Comparison of ENCODE assay signal across 21 cellular contexts in genomic region chr6:167400482-167401138, GRCh38.
DNase-seq lines count a peak whose midpoint lies in the region; ATAC-seq, FAIRE-seq and TF ChIP-seq lines count a peak whose summit lies in the region.
"Had no signal": no experiment of that assay in that cellular context is flagged by ENCODE, and none has a peak within 500 bp of the region (broad histone marks: within the 10 kb centered on the region; RNA-seq: fewer than 3 reads in every experiment).

No MANE protein-coding gene starts in this region.

- no peak overlapping the region for H3K9ac ChIP-seq in H1 (replicated peaks in 1 of 4; ENCODE audit: extremely low read depth in 1 of 4, low read depth in 3 of 4, low read length in 3 of 4)
- no peak overlapping the region for H3K9ac ChIP-seq in kidney (ENCODE audit: low read length in 2 of 2)
- H3K9ac ChIP-seq: BLaER1, GM23248, KMS-11 had no signal

- no peak for TF ChIP-seq POLR2A in H1 (IDR thresholded peaks at IDR 0.05; ENCODE audit: control extremely low read depth in 1 of 2, low read depth in 2 of 2, low read length in 2 of 2)

- no peaks in the 10 kb centered on the region for H3K4me1 ChIP-seq in left ventricle myocardium inferior
- peaks cover 0 to 8% (median 0%) of the 10 kb centered on the region in 4 experiments; a peak in 3 of 7 replicates for H3K4me1 ChIP-seq in H1 (replicated peaks in 1 of 4; ENCODE audit: control insufficient read depth in 3 of 4, insufficient read depth in 4 of 4, low read length in 3 of 4)
- H3K4me1 ChIP-seq in kidney (ENCODE audit: control insufficient read depth in 1 of 2, insufficient read depth in 1 of 2, low read depth in 1 of 2, low read length in 2 of 2): no peaks in the 10 kb centered on the region
- H3K4me1 ChIP-seq: BLaER1 had no signal

- no peak overlapping the region for H3K18ac ChIP-seq in H1 (ENCODE audit: extremely low read depth, low read length)

- intact Hi-C loops in Right ventricle myocardium inferior (cut with DNase I) (no loop called here), left ventricle myocardium inferior (cut with micrococcal nuclease) (no loop called here), kidney (cut with DNase I) (no loop called here)

- H3K14ac ChIP-seq in H1 (ENCODE audit: insufficient read length): no peak overlapping the region

- H3K79me2 ChIP-seq in H1 (ENCODE audit: control insufficient read depth in 1 of 2, insufficient read depth in 2 of 2, low read length in 2 of 2): no peaks in the 10 kb centered on the region

- H3K23ac ChIP-seq in H1 (ENCODE audit: insufficient read length): no peak overlapping the region

- no peaks in the 10 kb centered on the region for H3K23me2 ChIP-seq in H1 (ENCODE audit: low read depth, low read length)

- 0 out of 2 replicates have a peak overlapping the region, but pooled peaks have one; percentile 3 for H4K8ac ChIP-seq in H1 (ENCODE audit: extremely low read depth, insufficient read depth, low read length)

- ATAC-seq in Right ventricle myocardium inferior (no peak), GM18511 (IDR thresholded peaks at IDR 0.05; ENCODE audit: unreplicated experiment) (no peak)

- H3K4me3 ChIP-seq in left ventricle myocardium inferior: no peak overlapping the region
- H3K4me3 ChIP-seq in H1 (ENCODE audit: extremely low read depth in 1 of 4, insufficient read depth in 2 of 4, low read depth in 3 of 4, low read length in 4 of 4): no peak overlapping the region
- no peak overlapping the region for H3K4me3 ChIP-seq in kidney (ENCODE audit: low read length in 2 of 2)
- H3K4me3 ChIP-seq: BLaER1, GM23248, SK-N-MC had no signal

- H3K4me2 ChIP-seq in H1 (ENCODE audit: insufficient read depth in 1 of 2, low read depth in 2 of 2, low read length in 2 of 2): no peak overlapping the region
- H3K4me2 ChIP-seq: BLaER1, KMS-11 had no signal

- no peak overlapping the region for H3K56ac ChIP-seq in H1 (replicated peaks; ENCODE audit: insufficient read length, low read depth, low read length)

- H2AK5ac ChIP-seq in H1 (ENCODE audit: low read depth, low read length): no peak overlapping the region

- H2BK20ac ChIP-seq in H1 (ENCODE audit: low read length): no peak overlapping the region

- H3K4ac ChIP-seq in H1 (replicated peaks; ENCODE audit: insufficient read length, low read depth, low read length): no peak overlapping the region

- CTCF ChIA-PET in H1 (lab: Charles Lee; ENCODE audit: partially characterized antibody): no interaction called here

- no peak for FAIRE-seq in H1 (lab: Jason Lieb, UNC)
- no peak for FAIRE-seq in kidney (lab: Jason Lieb, UNC)
- FAIRE-seq: GM18507 had no signal

- DNase-seq in Right ventricle myocardium inferior (ENCODE audit: missing footprints) (peak; percentile 35), left ventricle myocardium inferior (no peak), H1 (ENCODE audit: low read depth in 1 of 2, low spot score in 2 of 2) (no peak), kidney (peak; percentile 42), GM20000 (ENCODE audit: low spot score) (no peak), RPMI8226 (no peak)
- DNase-seq: CD4-positive, CD25-positive, alpha-beta regulatory T cell; DND-41; GM23248; IMR-90; MM.1S; NCI-H1694 treated with DMSO at 0.1 percent for 48 hours; NCI-H2081; NCI-H2171; NCI-H226; SIG-M5 had no signal

- no peaks in the 10 kb centered on the region for H4K20me1 ChIP-seq in H1 (replicated peaks in 1 of 2; ENCODE audit: control insufficient read depth in 1 of 2, insufficient read depth in 2 of 2, low read length in 2 of 2)
- H4K20me1 ChIP-seq: BLaER1 had no signal

- POLR2A ChIA-PET in H1 (lab: Charles Lee; ENCODE audit: partially characterized antibody): no interaction called here

- H2BK120ac ChIP-seq in H1 (replicated peaks; ENCODE audit: low read depth, low read length): no peak overlapping the region

- WGBS in H1 (ENCODE audit: extremely low coverage in 1 of 2, insufficient coverage in 1 of 2, insufficient read length in 1 of 2, insufficient replicate concordance in 2 of 2, low coverage in 1 of 2, low lambda C conversion rate in 2 of 2, missing lambda C conversion rate in 1 of 2), 2 experiments: 93% methylated on average over 18 of the region's 18 CpGs; no CpG with 5 or more reads in 1 of the 2 experiments

- H4K91ac ChIP-seq in H1 (replicated peaks; ENCODE audit: insufficient read length, low read length): no peak overlapping the region

- no peak overlapping the region for H4K5ac ChIP-seq in H1 (ENCODE audit: insufficient read length, low read depth, low read length)

- 0 out of 2 replicates have a peak overlapping the region, but pooled peaks have one; percentile 17 for H2BK12ac ChIP-seq in H1 (ENCODE audit: low read depth, low read length)

- no peak for TF ChIP-seq CTCF in left ventricle myocardium inferior (IDR thresholded peaks at IDR 0.05; ENCODE audit: borderline replicate concordance)
- no peak for TF ChIP-seq CTCF in H1 (IDR thresholded peaks at IDR 0.05; ENCODE audit: control extremely low read depth in 1 of 3, insufficient read depth in 1 of 3, low read depth in 1 of 3, low read length in 3 of 3)
- TF ChIP-seq CTCF in kidney (IDR thresholded peaks at IDR 0.05; ENCODE audit: borderline replicate concordance, extremely low read depth, insufficient read depth): no peak
- TF ChIP-seq CTCF in GM20000 (IDR thresholded peaks at IDR 0.05; ENCODE audit: extremely low read depth, missing control alignments): no peak

- H3K27me3 ChIP-seq in left ventricle myocardium inferior (ENCODE audit: low read depth): peaks cover 19% of the 10 kb centered on the region
- H3K27me3 ChIP-seq in H1 (replicated peaks in 1 of 4; ENCODE audit: control insufficient read depth in 3 of 4, extremely low read depth in 1 of 4, insufficient read depth in 3 of 4, low read length in 3 of 4): no peaks in the 10 kb centered on the region
- H3K27me3 ChIP-seq: BLaER1 had no signal

- H2AFZ ChIP-seq in H1 (ENCODE audit: low read length): no peak overlapping the region
- H2AFZ ChIP-seq: GM23248 had no signal

- TF ChIP-seq EP300 in H1 (IDR thresholded peaks at IDR 0.05; ENCODE audit: borderline replicate concordance in 1 of 2, low read depth in 2 of 2, low read length in 2 of 2): no peak

- H3K9me3 ChIP-seq in left ventricle myocardium inferior (replicated peaks) (no peaks in the 10 kb centered on the region), H1 (ENCODE audit: insufficient read depth in 2 of 2, low read depth in 1 of 2, low read length in 1 of 2) (no peaks in the 10 kb centered on the region), kidney (ENCODE audit: control insufficient read depth in 1 of 2, low read length in 2 of 2) (no peaks in the 10 kb centered on the region)
- H3K9me3 ChIP-seq: BLaER1 had no signal

- TF ChIP-seq RAD21 in H1 (IDR thresholded peaks at IDR 0.05 in 1 of 2, conservative IDR thresholded peaks at IDR 0.05 in 1 of 2; ENCODE audit: low read depth in 2 of 2, low read length in 2 of 2): no peak

- H3K79me1 ChIP-seq in H1 (ENCODE audit: low read depth, low read length): no peaks in the 10 kb centered on the region

- H3K27ac ChIP-seq in left ventricle myocardium inferior (replicated peaks) (no peak overlapping the region), H1 (ENCODE audit: low read depth, low read length) (no peak overlapping the region), kidney (ENCODE audit: low read depth in 2 of 2, low read length in 2 of 2) (no peak overlapping the region)
- H3K27ac ChIP-seq: BLaER1, GM23248, KMS-11, SK-N-MC had no signal

- H3K36me3 ChIP-seq in left ventricle myocardium inferior: no peaks in the 10 kb centered on the region
- H3K36me3 ChIP-seq in H1 (ENCODE audit: control insufficient read depth in 2 of 4, insufficient read depth in 4 of 4, low read length in 3 of 4): no peaks in the 10 kb centered on the region
- H3K36me3 ChIP-seq in kidney (ENCODE audit: control insufficient read depth in 1 of 2, insufficient read depth in 2 of 2, low read length in 2 of 2): no peaks in the 10 kb centered on the region
- H3K36me3 ChIP-seq: BLaER1 had no signal

- H2BK15ac ChIP-seq in H1 (ENCODE audit: low read length): no peak overlapping the region

- H2BK5ac ChIP-seq in H1 (ENCODE audit: low read depth, low read length): no peak overlapping the region

TF ChIP-seq in H1, 55 proteins besides CTCF, POLR2A, EP300 and RAD21 (continues in another document):
- TF ChIP-seq CREB1 (IDR thresholded peaks at IDR 0.05): no peak
- TF ChIP-seq SIX5 (IDR thresholded peaks at IDR 0.05; ENCODE audit: low read depth, low read length): no peak

Comparison
In these comparisons a context has a peak if more than half of its experiments do, and no peak if none do; other contexts are left out.
1. DNase-seq: peak in Right ventricle myocardium inferior (single experiment) and kidney (single experiment); none in left ventricle myocardium inferior (single experiment), H1 (0 of 2), GM20000 (single experiment) and RPMI8226 (single experiment).